Comparison of ENCODE assay signal across 22 cellular contexts in the genomic region with DNA sequence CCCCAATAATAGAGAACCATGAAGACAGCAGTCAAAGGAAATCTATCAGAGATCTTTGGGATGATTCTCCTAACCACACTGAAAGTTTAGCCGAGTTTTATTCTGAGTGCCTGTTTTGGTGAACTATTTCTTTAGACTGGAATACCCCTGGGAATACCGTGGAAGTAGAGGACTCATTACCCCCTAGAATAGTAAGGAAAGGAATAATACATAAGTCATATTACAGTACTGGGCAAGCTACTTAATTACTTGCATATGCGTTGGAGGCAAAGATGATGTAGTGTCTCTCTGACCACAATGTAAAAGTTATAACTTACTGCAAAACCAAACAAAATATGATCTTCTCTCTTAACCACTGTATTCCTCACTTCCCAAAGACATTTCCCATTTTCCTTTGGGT. TPM values are rescaled to one million over a fixed set of nuclear protein-coding genes. Genes with fewer than 3 reads are reported as not detected.
DNase-seq lines count a peak whose midpoint lies in the region; ATAC-seq and TF ChIP-seq lines count a peak whose summit lies in the region.
"Had no signal": no experiment of that assay in that cellular context is flagged by ENCODE, and none has a peak within 500 bp of the region (broad histone marks: within the 10 kb centered on the region; RNA-seq: fewer than 3 reads in every experiment).

No MANE protein-coding gene starts in this region.

- peak; percentile 32 for DNase-seq in AG09309 (ENCODE audit: low read depth)
- DNase-seq in GM23248 = peak; percentile 4
- DNase-seq in fibroblast of gingiva (ENCODE audit: low read depth) = peak; percentile 77
- no peak for DNase-seq in mesenchymal stem cell
- DNase-seq in UCSD-AML1 (lab: John Stamatoyannopoulos, UW; ENCODE audit: unreplicated experiment) = no peak
- no peak for DNase-seq in activated gamma-delta T cell (lab: John Stamatoyannopoulos, UW)
- DNase-seq in A172 (ENCODE audit: low spot score) = no peak
- DNase-seq: BE2C; C1 segment of cervical spinal cord; CD4-positive, CD25-positive, alpha-beta regulatory T cell; CD8-positive, alpha-beta memory T cell; COR-L47; DMS 273 treated with DMSO at 0.1 percent for 48 hours; DMS53; DND-41; EL; GOT3; H7; Karpas-422; KBM-7 had no signal

- no peak overlapping the region for H3K18ac ChIP-seq in mesenchymal stem cell (ENCODE audit: low read depth in 1 of 2, low read length in 2 of 2)

- H4K8ac ChIP-seq in mesenchymal stem cell (ENCODE audit: low read length) = no peak overlapping the region

- H3K4ac ChIP-seq in mesenchymal stem cell (ENCODE audit: low read depth in 1 of 2, low read length in 2 of 2) = no peak overlapping the region

- no peaks in the 10 kb centered on the region for H3K9me3 ChIP-seq in GM23248 (ENCODE audit: low read depth)
- H3K9me3 ChIP-seq in mesenchymal stem cell (ENCODE audit: control insufficient read depth, low read length) = no peaks in the 10 kb centered on the region
- H3K9me3 ChIP-seq: BE2C had no signal

- H2BK120ac ChIP-seq in mesenchymal stem cell (ENCODE audit: low read depth, low read length) = no peak overlapping the region

- no peak for ATAC-seq in GM18517 (IDR thresholded peaks at IDR 0.05; ENCODE audit: unreplicated experiment)
- ATAC-seq: HepG2 had no signal

- peaks cover 46% of the 10 kb centered on the region for H3K36me3 ChIP-seq in GM23248 (ENCODE audit: low read depth)
- peaks cover 13 to 78% of the 10 kb centered on the region in 2 experiments for H3K36me3 ChIP-seq in mesenchymal stem cell (ENCODE audit: control insufficient read depth in 1 of 2, insufficient read depth in 2 of 2, low read depth in 1 of 2, low read length in 2 of 2)

- H2AK5ac ChIP-seq in mesenchymal stem cell (ENCODE audit: low read length, severe bottlenecking) = no peak overlapping the region

- H2BK12ac ChIP-seq in mesenchymal stem cell (ENCODE audit: low read length in 2 of 2) = no peak overlapping the region

- peaks cover 5% of the 10 kb centered on the region; the same call in 1 of the 2 replicates for H3F3A ChIP-seq in GM23248 (ENCODE audit: insufficient read depth)

- no peak overlapping the region for H2AFZ ChIP-seq in GM23248
- H2AFZ ChIP-seq in mesenchymal stem cell (ENCODE audit: low read depth, low read length) = no peak overlapping the region

- no peak for TF ChIP-seq CTCF in AG09309 (IDR thresholded peaks at IDR 0.05; ENCODE audit: control insufficient read depth, insufficient read depth, low read depth, low read length, missing control alignments)

- 88 to 90% methylated on average over 3 of the region's 3 CpGs for WGBS in GM23248 (ENCODE audit: low coverage in 1 of 2, low lambda C conversion rate in 2 of 2, missing lambda C conversion rate in 2 of 2), 2 experiments
- WGBS in mesenchymal stem cell = 97% methylated on average over 2 of the region's 3 CpGs

- no peaks in the 10 kb centered on the region for H4K20me1 ChIP-seq in GM23248 (ENCODE audit: insufficient read depth)

- H3K4me3 ChIP-seq in AG09309 (ENCODE audit: control insufficient read depth, low read depth, low read length) (no peak overlapping the region), GM23248 (no peak overlapping the region), mesenchymal stem cell (ENCODE audit: insufficient read depth in 1 of 2, low read depth in 1 of 2, low read length in 2 of 2) (no peak overlapping the region)

- H2BK15ac ChIP-seq in mesenchymal stem cell (ENCODE audit: low read depth, poor library complexity, severe bottlenecking) = no peak overlapping the region

- H4K91ac ChIP-seq in mesenchymal stem cell (ENCODE audit: low read length) = no peak overlapping the region

- H3K79me2 ChIP-seq in GM23248 (ENCODE audit: insufficient read depth) = no peaks in the 10 kb centered on the region

- H3K27ac ChIP-seq in GM23248 = no peak overlapping the region
- H3K27ac ChIP-seq in mesenchymal stem cell (ENCODE audit: low read length, poor library complexity, severe bottlenecking) = no peak overlapping the region

- H3K27me3 ChIP-seq in GM23248 (replicated peaks; ENCODE audit: insufficient read depth) = no peaks in the 10 kb centered on the region
- no peaks in the 10 kb centered on the region for H3K27me3 ChIP-seq in mesenchymal stem cell (ENCODE audit: control insufficient read depth in 1 of 2, insufficient read depth in 1 of 2, low read length in 2 of 2)
- H3K27me3 ChIP-seq: BE2C had no signal

- H3K4me2 ChIP-seq in GM23248 (ENCODE audit: unreplicated experiment) = no peak overlapping the region
- H3K4me2 ChIP-seq in mesenchymal stem cell (ENCODE audit: low read length, poor library complexity, severe bottlenecking) = no peak overlapping the region

- no peaks in the 10 kb centered on the region for H3K9me2 ChIP-seq in GM23248 (ENCODE audit: insufficient read depth)

- H2BK5ac ChIP-seq in mesenchymal stem cell (ENCODE audit: low read depth, low read length, poor library complexity, severe bottlenecking) = no peak overlapping the region

- H3K4me1 ChIP-seq in GM23248 (ENCODE audit: insufficient read depth) (no peaks in the 10 kb centered on the region), mesenchymal stem cell (ENCODE audit: control insufficient read depth, insufficient read depth, low read depth, low read length) (no peaks in the 10 kb centered on the region)
- H3K4me1 ChIP-seq: BE2C had no signal

- no peak overlapping the region for H3K23ac ChIP-seq in mesenchymal stem cell (ENCODE audit: low read length in 2 of 2)

- H3K14ac ChIP-seq in mesenchymal stem cell (ENCODE audit: low read length in 2 of 2) = no peak overlapping the region

- in situ Hi-C loops in GM23248 (cut with MboI) = loop anchor here (10.0 kb wide), 1 partner anchor 180 kb away; no protein-coding TSS in a partner anchor

- H3K79me1 ChIP-seq in mesenchymal stem cell (replicated peaks; ENCODE audit: low read length, poor library complexity, severe bottlenecking) = peaks cover 1% of the 10 kb centered on the region

- H3K9ac ChIP-seq in GM23248 = no peak overlapping the region
- peak overlapping the region; percentile 6 for H3K9ac ChIP-seq in mesenchymal stem cell (ENCODE audit: low read length)

RNA-seq across cellular contexts. Expression of gene ZC2HC1C, which starts 25.5 kb away (rescaled TPM):
- total RNA-seq in GM23248 (2014; rRNA removed; shearing (Covaris generic)) = 2.8 and 5.3 TPM in 2 replicates
- polyA plus RNA-seq in GM23248 (2016; fragmentation: Nextera tagmentation; extraction: Ambion mirVana) = 1.0 TPM in 2 replicates
- 0.64 TPM for polyA plus RNA-seq in mesenchymal stem cell (2013, experiment 1 of 2)
- polyA plus RNA-seq in mesenchymal stem cell (2013, experiment 2 of 2) = 0.34 TPM
- total RNA-seq in A172 (2014; rRNA removed; shearing (Covaris generic)) = 1.7 and 2.0 TPM in 2 replicates

RNA-seq across cellular contexts. Expression of gene ACYP1, which starts 31.1 kb away (rescaled TPM):
- total RNA-seq in GM23248 (2014; rRNA removed; shearing (Covaris generic)) = 5.7 and 7.3 TPM in 2 replicates
- 18.0 and 19.3 TPM in 2 replicates for polyA plus RNA-seq in GM23248 (2016; fragmentation: Nextera tagmentation; extraction: Ambion mirVana)
- polyA plus RNA-seq in mesenchymal stem cell (2013, experiment 1 of 2) = 13.6 TPM
- 14.3 TPM for polyA plus RNA-seq in mesenchymal stem cell (2013, experiment 2 of 2)
- total RNA-seq in A172 (2014; rRNA removed; shearing (Covaris generic)) = 28.9 and 31.3 TPM in 2 replicates

RNA-seq across cellular contexts. Expression of gene NEK9, which starts 32.0 kb away (rescaled TPM):
- total RNA-seq in GM23248 (2014; rRNA removed; shearing (Covaris generic)) = 27.6 and 41.0 TPM in 2 replicates
- polyA plus RNA-seq in GM23248 (2016; fragmentation: Nextera tagmentation; extraction: Ambion mirVana) = 41.2 and 47.6 TPM in 2 replicates
- polyA plus RNA-seq in mesenchymal stem cell (2013, experiment 1 of 2) = 26.4 TPM
- polyA plus RNA-seq in mesenchymal stem cell (2013, experiment 2 of 2) = 26.7 TPM
- total RNA-seq in A172 (2014; rRNA removed; shearing (Covaris generic)) = 0.03 and 0.14 TPM in 2 replicates

RNA-seq across cellular contexts. Expression of gene MLH3, which starts 43.6 kb away (rescaled TPM):
- total RNA-seq in GM23248 (2014; rRNA removed; shearing (Covaris generic)) = 12.3 and 19.9 TPM in 2 replicates
- polyA plus RNA-seq in GM23248 (2016; fragmentation: Nextera tagmentation; extraction: Ambion mirVana) = 7.3 and 10.8 TPM in 2 replicates
- polyA plus RNA-seq in mesenchymal stem cell (2013, experiment 1 of 2) = 5.1 TPM
- 4.6 TPM for polyA plus RNA-seq in mesenchymal stem cell (2013, experiment 2 of 2)
- 4.9 and 7.7 TPM in 2 replicates for total RNA-seq in A172 (2014; rRNA removed; shearing (Covaris generic))

Comparison
In these comparisons a context has a peak if more than half of its experiments do, and no peak if none do; other contexts are left out.
1. DNase-seq: peak in AG09309 (single experiment), GM23248 (single experiment) and fibroblast of gingiva (single experiment); none in mesenchymal stem cell (single experiment), UCSD-AML1 (single experiment), activated gamma-delta T cell (single experiment) and A172 (single experiment).
2. RNA of gene NEK9, which starts 32.0 kb away (total RNA-seq): 27.6 to 41.0 TPM in GM23248; 0.03 to 0.14 TPM in A172; every median in the first group is over 10 times any median in the second.